In the genomic region with DNA sequence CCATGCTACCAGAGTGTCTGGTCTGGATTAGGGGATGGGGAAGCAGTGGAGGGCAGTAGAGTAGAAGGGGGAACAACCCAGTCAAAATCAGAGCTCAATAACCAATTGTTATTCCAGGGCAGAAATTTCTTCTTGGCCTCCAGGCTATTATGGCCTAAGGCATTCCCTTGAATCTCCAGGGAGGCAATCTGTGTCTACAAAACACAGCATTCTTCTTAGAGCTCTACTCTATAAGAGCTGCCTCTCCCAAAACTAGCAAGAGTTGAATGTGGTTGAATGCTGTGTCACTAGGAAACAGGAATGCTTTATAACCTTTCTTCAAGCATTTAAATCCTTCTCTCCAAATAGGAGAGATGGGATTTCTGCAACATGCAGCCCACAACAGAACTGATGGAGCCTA, we compare ENCODE assay signal across 12 cellular contexts.
"Had no signal": no experiment of that assay in that cellular context is flagged by ENCODE, and none has a peak within 500 bp of the region (broad histone marks: within the 10 kb centered on the region; RNA-seq: fewer than 3 reads in every experiment).

No MANE protein-coding gene starts in this region.

- DNase-seq: activated CD4-positive, alpha-beta T cell treated with anti-CD3 and anti-CD28 coated beads for 1 hour; activated CD4-positive, alpha-beta T cell treated with anti-CD3 and anti-CD28 coated beads, Interleukin-2, amount 50 U/mL, for 4 hours; activated naive CD4-positive, alpha-beta T cell; activated naive CD8-positive, alpha-beta T cell treated with anti-CD3 and anti-CD28 coated beads, Interleukin-2, amount 10 ng/mL, durations not matched to agents 7 days and 5 days; activated T-cell treated with anti-CD3 and anti-CD28 coated beads for 4 hours; head of caudate nucleus; kidney glomerular epithelial cell; pancreas; stimulated activated CD4-positive, alpha-beta T cell treated with anti-CD3 and anti-CD28 coated beads, Interleukin-2, amount 100 ng/mL, for 48 hours; stimulated activated naive B cell treated with anti-CD40 and anti-IgM and Interleukin-4, amounts not matched to agents 10 μg/mL and 1 μg/mL and 100 μg/mL, for 72 hours; tibial artery had no signal

- H3K27me3 ChIP-seq: cardiac muscle cell, pancreas, tibial artery had no signal

- H3K4me3 ChIP-seq: cardiac muscle cell, pancreas, tibial artery had no signal

- H3K36me3 ChIP-seq: cardiac muscle cell, pancreas, tibial artery had no signal

- H3K4me1 ChIP-seq: tibial artery had no signal

- H3K27ac ChIP-seq: cardiac muscle cell, pancreas, tibial artery had no signal

- H3K9me3 ChIP-seq: pancreas, tibial artery had no signal
